ENCODE assay signal across 8 cellular contexts in genomic region chr7:92135100-92135429, GRCh38. TPM values are rescaled to one million over a fixed set of nuclear protein-coding genes. Genes with fewer than 3 reads are reported as not detected.
DNase-seq lines count a peak whose midpoint lies in the region; ATAC-seq and TF ChIP-seq lines count a peak whose summit lies in the region.

No MANE protein-coding gene starts in this region.

- H3K27me3 ChIP-seq in Karpas-422 (ENCODE audit: low read length): no peaks in the 10 kb centered on the region
- no peaks in the 10 kb centered on the region for H3K27me3 ChIP-seq in foreskin keratinocyte
- H3K27me3 ChIP-seq in parathyroid adenoma (ENCODE audit: control insufficient read depth, insufficient read depth, low read length): no peaks in the 10 kb centered on the region

- H3K4me2 ChIP-seq in Karpas-422 (ENCODE audit: low read depth, low read length, poor library complexity, severe bottlenecking): peak overlapping the region; percentile 95
- peak overlapping the region; percentile 86 for H3K4me2 ChIP-seq in parathyroid adenoma (ENCODE audit: low read length)

- H3K36me3 ChIP-seq in Karpas-422 (ENCODE audit: insufficient read depth, low read length): peaks cover 15% of the 10 kb centered on the region; the same call in 1 of the 2 replicates
- H3K36me3 ChIP-seq in parathyroid adenoma (ENCODE audit: control insufficient read depth, insufficient read depth, low read length): no peaks in the 10 kb centered on the region

- no peaks in the 10 kb centered on the region for H3K9me2 ChIP-seq in Karpas-422 (replicated peaks; ENCODE audit: insufficient read depth, low read length)

- DNase-seq in NCI-H1436 (lab: John Stamatoyannopoulos, UW): peak; percentile 14
- DNase-seq in NCI-H1436 treated with DMSO at 0.1 percent for 48 hours (lab: John Stamatoyannopoulos, UW): no peak
- peak; percentile 68 for DNase-seq in Karpas-422
- no peak for DNase-seq in activated CD4-positive, alpha-beta memory T cell treated with anti-CD3 and anti-CD28 coated beads, Interleukin-2, amount 10 ng/mL, durations not matched to agents 7 days and 5 days
- no peak for DNase-seq in foreskin keratinocyte

- H3K9me3 ChIP-seq in Karpas-422 (ENCODE audit: low read length) (no peaks in the 10 kb centered on the region), parathyroid adenoma (ENCODE audit: control insufficient read depth, low read length) (no peaks in the 10 kb centered on the region)

- CTCF ChIA-PET in activated CD4-positive, alpha-beta memory T cell treated with anti-CD3 and anti-CD28 coated beads, Interleukin-2, amount 10 ng/mL, durations not matched to agents 7 days and 5 days (lab: Charles Lee): interaction anchor here (1.0 to 2.2 kb wide), 6 partner anchors 9 to 393 kb away, joined by 3 to 5 read pairs (median 4); partner anchors contain the start of genes GATAD1, MTERF1, PEX1 and RBM48

- peak overlapping the region; percentile 96 for H3K9ac ChIP-seq in Karpas-422 (ENCODE audit: low read length)
- H3K9ac ChIP-seq in parathyroid adenoma: no peak overlapping the region

- H3K9me3 Mint-ChIP-seq in activated CD4-positive, alpha-beta memory T cell treated with anti-CD3 and anti-CD28 coated beads, Interleukin-2, amount 10 ng/mL, durations not matched to agents 7 days and 5 days: no peaks in the 10 kb centered on the region

- peaks cover 25% of the 10 kb centered on the region for H4K20me1 ChIP-seq in Karpas-422 (ENCODE audit: insufficient read depth, low read depth, low read length)

- H3K4me1 Mint-ChIP-seq in activated CD4-positive, alpha-beta memory T cell treated with anti-CD3 and anti-CD28 coated beads, Interleukin-2, amount 10 ng/mL, durations not matched to agents 7 days and 5 days: peaks cover 39% of the 10 kb centered on the region

- H3K4me3 Mint-ChIP-seq in activated CD4-positive, alpha-beta memory T cell treated with anti-CD3 and anti-CD28 coated beads, Interleukin-2, amount 10 ng/mL, durations not matched to agents 7 days and 5 days: peak overlapping the region; percentile 90

- H3K36me3 Mint-ChIP-seq in activated CD4-positive, alpha-beta memory T cell treated with anti-CD3 and anti-CD28 coated beads, Interleukin-2, amount 10 ng/mL, durations not matched to agents 7 days and 5 days (ENCODE audit: low read depth): peaks cover 32% of the 10 kb centered on the region

- H3K4me3 ChIP-seq in Karpas-422 (ENCODE audit: low read length): peak overlapping the region; percentile 99
- peak overlapping the region; percentile 88 for H3K4me3 ChIP-seq in parathyroid adenoma (ENCODE audit: low read depth, low read length)

- H3K79me2 ChIP-seq in Karpas-422 (ENCODE audit: low read length): peaks cover 42% of the 10 kb centered on the region
- H3K79me2 ChIP-seq in parathyroid adenoma: peaks cover 4% of the 10 kb centered on the region

- ATAC-seq in foreskin keratinocyte (peak; percentile 6), GM21528 (IDR thresholded peaks at IDR 0.05; ENCODE audit: low FRiP score, unreplicated experiment) (no peak), GM19328 (IDR thresholded peaks at IDR 0.05; ENCODE audit: unreplicated experiment) (no peak)

- peaks cover 41% of the 10 kb centered on the region for H3K4me1 ChIP-seq in Karpas-422 (ENCODE audit: low read length)
- peaks cover 9% of the 10 kb centered on the region for H3K4me1 ChIP-seq in foreskin keratinocyte
- H3K4me1 ChIP-seq in parathyroid adenoma: peaks cover 3% of the 10 kb centered on the region

- H3K27me3 Mint-ChIP-seq in activated CD4-positive, alpha-beta memory T cell treated with anti-CD3 and anti-CD28 coated beads, Interleukin-2, amount 10 ng/mL, durations not matched to agents 7 days and 5 days: peaks cover 1% of the 10 kb centered on the region

- peak overlapping the region; percentile 73 for H2AFZ ChIP-seq in Karpas-422 (ENCODE audit: low read length)
- peak overlapping the region; percentile 93 for H2AFZ ChIP-seq in parathyroid adenoma

- POLR2A ChIA-PET in activated CD4-positive, alpha-beta memory T cell treated with anti-CD3 and anti-CD28 coated beads, Interleukin-2, amount 10 ng/mL, durations not matched to agents 7 days and 5 days (lab: Charles Lee): interaction anchor here (0.9 to 4.4 kb wide), 7 partner anchors 11 to 313 kb away, joined by 3 to 36 read pairs (median 5); partner anchors contain the start of genes AKAP9, ANKIB1, GATAD1 and KRIT1

- H3K27ac ChIP-seq in Karpas-422 (ENCODE audit: low read length) (peak overlapping the region; percentile 88), foreskin keratinocyte (peak overlapping the region; percentile 98), parathyroid adenoma (peak overlapping the region; percentile 96)

- no peak for TF ChIP-seq CTCF in foreskin keratinocyte (conservative IDR thresholded peaks at IDR 0.05)
- no peak for TF ChIP-seq CTCF in parathyroid adenoma (IDR thresholded peaks at IDR 0.05)

- peak overlapping the region; percentile 95 for H3K27ac Mint-ChIP-seq in activated CD4-positive, alpha-beta memory T cell treated with anti-CD3 and anti-CD28 coated beads, Interleukin-2, amount 10 ng/mL, durations not matched to agents 7 days and 5 days

RNA-seq across cellular contexts. Expression of gene CYP51A1, which starts 0.8 kb away (rescaled TPM):
- total RNA-seq in Karpas-422 (2014; rRNA removed; shearing (Covaris generic); ENCODE audit: low replicate concordance): 133 and 201 TPM in 2 replicates
- 10 to 100 TPM; 94.3 to 97.9 TPM for total RNA-seq in activated CD4-positive, alpha-beta memory T cell treated with anti-CD3 and anti-CD28 coated beads, Interleukin-2, amount 10 ng/mL, durations not matched to agents 7 days and 5 days
- 268 and 280 TPM in 2 replicates for total RNA-seq in foreskin keratinocyte
- 84.4 and 101 TPM in 2 replicates for polyA plus RNA-seq in foreskin keratinocyte

RNA-seq across cellular contexts. Expression of gene LRRD1, which starts 43.9 kb away (rescaled TPM):
- total RNA-seq in Karpas-422 (2014; rRNA removed; shearing (Covaris generic); ENCODE audit: low replicate concordance): not detected in 2 replicates
- total RNA-seq in activated CD4-positive, alpha-beta memory T cell treated with anti-CD3 and anti-CD28 coated beads, Interleukin-2, amount 10 ng/mL, durations not matched to agents 7 days and 5 days: not detected
- total RNA-seq in foreskin keratinocyte: 0.04 TPM in 1 of 2 replicates, not detected in the other
- polyA plus RNA-seq in foreskin keratinocyte: not detected in 2 replicates

Comparison
In these comparisons a context has a peak if more than half of its experiments do, and no peak if none do; other contexts are left out.
1. DNase-seq: peak in NCI-H1436 (single experiment) and Karpas-422 (single experiment); none in NCI-H1436 treated with DMSO at 0.1 percent for 48 hours (single experiment), activated CD4-positive, alpha-beta memory T cell treated with anti-CD3 and anti-CD28 coated beads, Interleukin-2, amount 10 ng/mL, durations not matched to agents 7 days and 5 days (single experiment) and foreskin keratinocyte (0 of 2).
2. Peak in every context shown above with its lines, with median percentiles within 50 percentile points of each other: H3K27ac ChIP-seq.